ENCODE assay signal across 18 cellular contexts in the genomic region with DNA sequence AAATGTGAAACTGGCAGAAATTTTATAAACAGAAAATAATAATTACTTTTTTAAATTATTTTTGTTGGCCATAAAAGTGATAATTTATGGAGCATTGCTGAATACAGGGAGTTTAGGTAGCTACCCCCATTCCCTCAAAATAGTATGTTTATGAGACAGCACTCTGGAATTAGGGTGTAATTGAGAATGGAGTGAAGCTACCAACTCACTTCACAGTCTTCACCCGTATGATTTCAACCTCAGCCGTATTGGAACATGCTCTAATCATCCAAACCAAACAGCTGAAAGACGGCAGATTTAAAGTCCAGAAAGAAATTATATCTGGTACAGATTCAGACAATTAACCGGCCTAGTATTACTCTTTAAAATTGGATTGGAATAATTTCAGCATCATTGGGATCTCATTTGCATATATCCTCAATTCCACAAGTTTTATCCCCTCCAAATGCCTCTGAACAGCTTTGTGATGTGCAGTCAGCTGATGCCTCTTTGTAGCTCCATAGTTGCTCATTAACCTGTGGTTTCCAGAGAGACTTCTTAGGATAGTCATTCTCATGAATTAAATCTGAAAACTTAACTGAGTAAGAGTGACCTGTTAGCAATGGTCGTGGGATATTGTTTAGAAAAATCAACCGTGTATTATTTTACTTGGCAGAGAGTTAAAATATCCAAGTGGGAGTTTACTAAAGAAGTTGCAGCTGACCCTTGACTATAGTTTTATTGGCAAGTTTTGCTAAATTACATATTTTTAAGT.
A peak's percentile ranks its signal among the peaks of the same experiment; 100 is the strongest.
DNase-seq lines count a peak whose midpoint lies in the region; ATAC-seq and TF ChIP-seq lines count a peak whose summit lies in the region.
"Had no signal": no experiment of that assay in that cellular context is flagged by ENCODE, and none has a peak within 500 bp of the region (broad histone marks: within the 10 kb centered on the region; RNA-seq: fewer than 3 reads in every experiment).

No MANE protein-coding gene starts in this region.

- peak overlapping the region; percentile 88 to 97 (median 93) for H3K27ac Mint-ChIP-seq in nephron
- H3K27ac Mint-ChIP-seq: activated T-helper 1 cell treated with anti-CD3 and anti-CD28 coated beads, Interleukin-12 subunit alpha, Interleukin-12 subunit beta, Interleukin-2, Interleukin-4 antibody, amounts not matched to agents 30 ng/mL and 10 ng/mL and 1 ng/mL, durations not matched to agents 14 hours and 24 hours and 36 hours had no signal

- H3K27me3 Mint-ChIP-seq in nephron (ENCODE audit: low read depth), result no peaks in the 10 kb centered on the region

- peak; percentile 49 for DNase-seq in EL
- DNase-seq in epithelial cell of prostate (ENCODE audit: low read depth, low spot score), result no peak
- DNase-seq in pons (ENCODE audit: low spot score), result no peak
- DNase-seq in NCI-H2227 treated with DMSO at 0.1 percent for 48 hours (lab: John Stamatoyannopoulos, UW), result no peak
- no peak for DNase-seq in stimulated activated CD4-positive, alpha-beta T cell treated with anti-CD3 and anti-CD28 coated beads, Interleukin-2, amount 100 ng/mL, for 48 hours
- DNase-seq: amniotic stem cell, DND-41, GOT3, MG63, NCI-H2081 treated with DMSO at 0.1 percent for 48 hours, NCI-H82, upper lobe of right lung had no signal

- H3K9me3 Mint-ChIP-seq in nephron, result no peaks in the 10 kb centered on the region
- H3K9me3 Mint-ChIP-seq: activated T-helper 1 cell treated with anti-CD3 and anti-CD28 coated beads, Interleukin-12 subunit alpha, Interleukin-12 subunit beta, Interleukin-2, Interleukin-4 antibody, amounts not matched to agents 30 ng/mL and 10 ng/mL and 1 ng/mL, durations not matched to agents 14 hours and 24 hours and 36 hours had no signal

- peak; percentile 64 for ATAC-seq in HG03571 (IDR thresholded peaks at IDR 0.05; ENCODE audit: unreplicated experiment)
- ATAC-seq in activated CD4-positive, CD25-positive, alpha-beta regulatory T cell treated with anti-CD3 and anti-CD28 coated beads, Interleukin-2, amount 50 U/mL, for 24 hours, result no peak
- ATAC-seq: GM12878, upper lobe of right lung had no signal

- peaks cover 36% of the 10 kb centered on the region for H3K36me3 Mint-ChIP-seq in nephron (ENCODE audit: low read depth)

- H3K27ac ChIP-seq in epithelial cell of prostate, result peak overlapping the region; percentile 40
- H3K27ac ChIP-seq: BLaER1 treated with 17β-estradiol and CSF1 and Interleukin-3, amounts not matched to agents 10 nM and 100 nM; upper lobe of right lung had no signal

- no peak for TF ChIP-seq CTCF in nephron (IDR thresholded peaks at IDR 0.05; ENCODE audit: unreplicated experiment in 3 of 3)

- peaks cover 24% of the 10 kb centered on the region for H3K4me1 Mint-ChIP-seq in nephron

- no peak overlapping the region for H3K4me3 Mint-ChIP-seq in nephron
- H3K4me3 Mint-ChIP-seq: activated T-helper 1 cell treated with anti-CD3 and anti-CD28 coated beads, Interleukin-12 subunit alpha, Interleukin-12 subunit beta, Interleukin-2, Interleukin-4 antibody, amounts not matched to agents 30 ng/mL and 10 ng/mL and 1 ng/mL, durations not matched to agents 14 hours and 24 hours and 36 hours had no signal
